Comparison of ENCODE assay signal across 1 cellular context in genomic region chr16:84155226-84155625, GRCh38.
TF ChIP-seq lines count a peak whose summit lies in the region.

No MANE protein-coding gene starts in this region.

TF ChIP-seq in HepG2, 621 proteins besides CTCF, POLR2A, EP300 and RAD21:
- TF ChIP-seq ZNF121 (CRISPR knock-in tag; IDR thresholded peaks at IDR 0.05) (peak; percentile 56; the same call in 1 of the 2 replicates), ZNF770 (CRISPR knock-in tag; IDR thresholded peaks at IDR 0.05) (peak; percentile 52; the same call in 1 of the 2 replicates)
- TF ChIP-seq, protein P1, sequence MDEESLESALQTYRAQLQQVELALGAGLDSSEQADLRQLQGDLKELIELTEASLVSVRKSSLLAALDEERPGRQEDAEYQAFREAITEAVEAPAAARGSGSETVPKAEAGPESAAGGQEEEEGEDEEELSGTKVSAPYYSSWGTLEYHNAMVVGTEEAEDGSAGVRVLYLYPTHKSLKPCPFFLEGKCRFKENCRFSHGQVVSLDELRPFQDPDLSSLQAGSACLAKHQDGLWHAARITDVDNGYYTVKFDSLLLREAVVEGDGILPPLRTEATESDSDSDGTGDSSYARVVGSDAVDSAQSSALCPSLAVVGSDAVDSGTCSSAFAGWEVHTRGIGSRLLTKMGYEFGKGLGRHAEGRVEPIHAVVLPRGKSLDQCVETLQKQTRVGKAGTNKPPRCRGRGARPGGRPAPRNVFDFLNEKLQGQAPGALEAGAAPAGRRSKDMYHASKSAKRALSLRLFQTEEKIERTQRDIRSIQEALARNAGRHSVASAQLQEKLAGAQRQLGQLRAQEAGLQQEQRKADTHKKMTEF (CRISPR knock-in tag; IDR thresholded peaks at IDR 0.05) = no peak
